8 cellular contexts compared by ENCODE assay signal in genomic region chr4:147057631-147057980, GRCh38.
DNase-seq lines count a peak whose midpoint lies in the region; TF ChIP-seq lines count a peak whose summit lies in the region.

No MANE protein-coding gene starts in this region.

- H3F3A ChIP-seq in Loucy (ENCODE audit: low read depth): no peaks in the 10 kb centered on the region

- no peak overlapping the region for H3K9ac ChIP-seq in Loucy (ENCODE audit: low read depth, low read length, poor library complexity, severe bottlenecking)

- H3K4me1 Mint-ChIP-seq in Caco-2 (ENCODE audit: low read depth, unreplicated experiment) (no peaks in the 10 kb centered on the region), chondrocyte (ENCODE audit: low read depth) (peaks cover 37% of the 10 kb centered on the region), neural crest cell (peaks cover 48% of the 10 kb centered on the region)

- H3K4me3 ChIP-seq in Caco-2 (ENCODE audit: low read depth, low read length) (no peak overlapping the region), Loucy (ENCODE audit: low read length, poor library complexity, severe bottlenecking) (peak overlapping the region; percentile 39)

- H3K27ac Mint-ChIP-seq in Caco-2 (ENCODE audit: unreplicated experiment) (no peak overlapping the region), chondrocyte (ENCODE audit: unreplicated experiment) (peak overlapping the region; percentile 92), neural crest cell (ENCODE audit: unreplicated experiment) (peak overlapping the region; percentile 86)

- H3K9me2 ChIP-seq in Loucy (replicated peaks; ENCODE audit: low read depth, low read length): no peaks in the 10 kb centered on the region

- DNase-seq in Caco-2 (no peak), chondrocyte (ENCODE audit: low spot score) (no peak), neural crest cell (ENCODE audit: low read depth, low spot score) (no peak), mesenteric fat pad (ENCODE audit: low spot score) (no peak), GM03348 (ENCODE audit: low spot score) (no peak), GM20000 (ENCODE audit: low spot score) (no peak)
- no peak for DNase-seq in activated CD4-positive, CD25-positive, alpha-beta regulatory T cell treated with anti-CD3 and anti-CD28 coated beads, Interleukin-2, amount 50 U/mL, for 72 hours

- H3K36me3 ChIP-seq in Caco-2 (ENCODE audit: control insufficient read depth, insufficient read depth, low read length): no peaks in the 10 kb centered on the region
- no peaks in the 10 kb centered on the region for H3K36me3 ChIP-seq in Loucy (ENCODE audit: insufficient read depth, low read length)

- BruUV-seq in Caco-2 (replicated peaks; lab: Mats Ljungman, UMichigan): no TSS peak

- H3K27me3 ChIP-seq in Caco-2 (replicated peaks; ENCODE audit: control insufficient read depth, insufficient read depth, low read length) (no peaks in the 10 kb centered on the region), Loucy (ENCODE audit: insufficient read depth, low read length, poor library complexity, severe bottlenecking) (peaks cover 21% of the 10 kb centered on the region)

- CTCF ChIA-PET in Caco-2 (lab: Charles Lee): no interaction called here

- POLR2A ChIA-PET in Caco-2 (lab: Charles Lee): no interaction called here

- H3K4me1 ChIP-seq in Caco-2 (no peaks in the 10 kb centered on the region), Loucy (ENCODE audit: insufficient read depth, low read length, poor library complexity, severe bottlenecking) (peaks cover 5% of the 10 kb centered on the region)

- no peaks in the 10 kb centered on the region for H4K20me1 ChIP-seq in Loucy (ENCODE audit: insufficient read depth, low read length, poor library complexity, severe bottlenecking)

- peak overlapping the region; percentile 51; the same call in 1 of the 2 replicates for H2AFZ ChIP-seq in Loucy (ENCODE audit: low read length)

- no peaks in the 10 kb centered on the region for H3K79me2 ChIP-seq in Loucy (ENCODE audit: insufficient read depth, low read length)

- H3K4me3 Mint-ChIP-seq in Caco-2 (ENCODE audit: unreplicated experiment): peak overlapping the region; percentile 32
- H3K4me3 Mint-ChIP-seq in chondrocyte (ENCODE audit: unreplicated experiment): peak overlapping the region; percentile 63
- peak overlapping the region; percentile 54 for H3K4me3 Mint-ChIP-seq in neural crest cell

- intact Hi-C loops in Caco-2 (cut with micrococcal nuclease; ENCODE audit: unreplicated experiment): no loop called here

- H3K9me3 ChIP-seq in Caco-2 (no peaks in the 10 kb centered on the region), Loucy (ENCODE audit: insufficient read depth, low read depth, low read length) (no peaks in the 10 kb centered on the region)

- no peaks in the 10 kb centered on the region for H3K9me3 Mint-ChIP-seq in Caco-2 (ENCODE audit: unreplicated experiment)
- no peaks in the 10 kb centered on the region for H3K9me3 Mint-ChIP-seq in chondrocyte (ENCODE audit: low read depth)
- H3K9me3 Mint-ChIP-seq in neural crest cell: no peaks in the 10 kb centered on the region

- TF ChIP-seq CTCF in Caco-2 (IDR thresholded peaks at IDR 0.05; ENCODE audit: insufficient read depth in 1 of 2, low read depth in 1 of 2, low read length in 1 of 2, severe bottlenecking in 1 of 2, unreplicated experiment in 1 of 2) (no peak), Loucy (conservative IDR thresholded peaks at IDR 0.05; ENCODE audit: low read length) (no peak), chondrocyte (IDR thresholded peaks at IDR 0.05) (no peak), neural crest cell (conservative IDR thresholded peaks at IDR 0.05) (no peak), GM20000 (IDR thresholded peaks at IDR 0.05; ENCODE audit: extremely low read depth, missing control alignments) (no peak)

- H3K36me3 Mint-ChIP-seq in Caco-2 (ENCODE audit: insufficient read depth, unreplicated experiment) (no peaks in the 10 kb centered on the region), chondrocyte (ENCODE audit: low read depth) (no peaks in the 10 kb centered on the region), neural crest cell (ENCODE audit: low read depth) (no peaks in the 10 kb centered on the region)

- peaks cover 11% of the 10 kb centered on the region for H3K27me3 Mint-ChIP-seq in Caco-2 (ENCODE audit: insufficient read depth, unreplicated experiment)
- H3K27me3 Mint-ChIP-seq in chondrocyte (ENCODE audit: low read depth): no peaks in the 10 kb centered on the region
- H3K27me3 Mint-ChIP-seq in neural crest cell (ENCODE audit: low read depth): no peaks in the 10 kb centered on the region

- peak overlapping the region; percentile 52 for H3K4me2 ChIP-seq in Loucy (ENCODE audit: low read depth, low read length, poor library complexity, severe bottlenecking)
